In genomic region chrX:154457491-154458115, GRCh38 we compare ENCODE assay signal across 8 cellular contexts. TPM values are rescaled to one million over a fixed set of nuclear protein-coding genes. Genes with fewer than 3 reads are reported as not detected.
A peak's percentile ranks its signal among the peaks of the same experiment; 100 is the strongest.
DNase-seq lines count a peak whose midpoint lies in the region; ATAC-seq and TF ChIP-seq lines count a peak whose summit lies in the region.

No MANE protein-coding gene starts in this region.

- H3K36me3 ChIP-seq in heart right ventricle, result peaks cover 0 to 17% (median 0%) of the 10 kb centered on the region in 9 donors
- H3K36me3 ChIP-seq in sigmoid colon, result peaks cover 0 to 4% (median 0%) of the 10 kb centered on the region in 4 donors

- peaks cover 7% of the 10 kb centered on the region for H3K36me3 Mint-ChIP-seq in activated CD8-positive, alpha-beta memory T cell treated with anti-CD3 and anti-CD28 coated beads, Interleukin-2, amount 10 ng/mL, durations not matched to agents 7 days and 5 days

- DNase-seq in activated CD8-positive, alpha-beta memory T cell treated with anti-CD3 and anti-CD28 coated beads, Interleukin-2, amount 10 ng/mL, durations not matched to agents 7 days and 5 days, result peak; percentile 70
- DNase-seq in activated CD8-positive, alpha-beta memory T cell treated with anti-CD3 and anti-CD28 coated beads for 24 hours, result no peak
- DNase-seq in NCI-H510A (lab: John Stamatoyannopoulos, UW), result peak; percentile 52
- DNase-seq in activated gamma-delta T cell treated with Interleukin-2 at 50 U/mL for 16 hours, result peak; percentile 52
- peak; percentile 9 to 36 for DNase-seq in heart right ventricle
- DNase-seq in sigmoid colon, result no peak
- DNase-seq in NOMO-1 treated with dmso at 0.1 percent for 144 hours (lab: John Stamatoyannopoulos, UW; ENCODE audit: unreplicated experiment), result no peak

- no peak for TF ChIP-seq EP300 in sigmoid colon (IDR thresholded peaks at IDR 0.05)

- H3K4me3 ChIP-seq in heart right ventricle, result peak overlapping the region in 9 of 10 donors; percentile 52 to 71 (median 62)
- H3K4me3 ChIP-seq in sigmoid colon, result peak overlapping the region; percentile 26 to 76 (median 63)

- TF ChIP-seq POLR2A in sigmoid colon (IDR thresholded peaks at IDR 0.05), result no peak

- WGBS in heart right ventricle, 2 donors, result 7 to 10% methylated on average over 22 to 37 of the region's 65 CpGs
- 1 to 3% methylated on average over 65 of the region's 65 CpGs for WGBS in sigmoid colon, 2 donors

- no peaks in the 10 kb centered on the region for H3K9me3 Mint-ChIP-seq in activated CD8-positive, alpha-beta memory T cell treated with anti-CD3 and anti-CD28 coated beads, Interleukin-2, amount 10 ng/mL, durations not matched to agents 7 days and 5 days (ENCODE audit: low read depth)

- peak overlapping the region; percentile 89 for H3K4me3 Mint-ChIP-seq in activated CD8-positive, alpha-beta memory T cell treated with anti-CD3 and anti-CD28 coated beads, Interleukin-2, amount 10 ng/mL, durations not matched to agents 7 days and 5 days

- H3K27ac ChIP-seq in heart right ventricle (peak overlapping the region in 9 of 10 donors; percentile 25 to 84 (median 64)), sigmoid colon (peak overlapping the region in 3 of 4 donors; percentile 72 to 76 (median 74))

- H3K9me3 ChIP-seq in heart right ventricle (no peaks in the 10 kb centered on the region), sigmoid colon (no peaks in the 10 kb centered on the region)

- H3K4me1 ChIP-seq in heart right ventricle (peaks cover 0 to 9% (median 5%) of the 10 kb centered on the region in 9 donors), sigmoid colon (peaks cover 0 to 15% (median 11%) of the 10 kb centered on the region in 4 donors)

- CTCF ChIA-PET in activated CD8-positive, alpha-beta memory T cell treated with anti-CD3 and anti-CD28 coated beads, Interleukin-2, amount 10 ng/mL, durations not matched to agents 7 days and 5 days (lab: Charles Lee), result interaction anchor here (1.6 kb wide), 1 partner anchor 19 kb away, joined by 4 read pairs; no protein-coding TSS in a partner anchor

- TF ChIP-seq CTCF in heart right ventricle (IDR thresholded peaks at IDR 0.05) (no peak), sigmoid colon (IDR thresholded peaks at IDR 0.05) (no peak)

- intact Hi-C loops in heart right ventricle (cut with DNase I), result loop anchor here in 1 of 10 donors (10.0 kb wide), 1 partner anchor 57 kb away; the partner anchor contains the start of gene FAM3A
- intact Hi-C loops in sigmoid colon (cut with DNase I), result loop anchor here (2.0 kb wide), 1 partner anchor 19 kb away; no protein-coding TSS in a partner anchor

- peaks cover 15% of the 10 kb centered on the region for H3K4me1 Mint-ChIP-seq in activated CD8-positive, alpha-beta memory T cell treated with anti-CD3 and anti-CD28 coated beads, Interleukin-2, amount 10 ng/mL, durations not matched to agents 7 days and 5 days

- H3K27me3 ChIP-seq in heart right ventricle, result peaks cover 0 to 12% (median 0%) of the 10 kb centered on the region in 7 donors
- H3K27me3 ChIP-seq in sigmoid colon, result no peaks in the 10 kb centered on the region

- H3K27me3 Mint-ChIP-seq in activated CD8-positive, alpha-beta memory T cell treated with anti-CD3 and anti-CD28 coated beads, Interleukin-2, amount 10 ng/mL, durations not matched to agents 7 days and 5 days, result no peaks in the 10 kb centered on the region

- ATAC-seq in activated CD8-positive, alpha-beta memory T cell treated with anti-CD3 and anti-CD28 coated beads, Interleukin-2, amount 10 ng/mL, durations not matched to agents 7 days and 5 days, result peak; percentile 75
- ATAC-seq in HG02981 (IDR thresholded peaks at IDR 0.05; ENCODE audit: unreplicated experiment) (peak; percentile 54), heart right ventricle (peak in 7 of 8 donors; percentile 16 to 57 (median 43))

- peak overlapping the region; percentile 89 for H3K27ac Mint-ChIP-seq in activated CD8-positive, alpha-beta memory T cell treated with anti-CD3 and anti-CD28 coated beads, Interleukin-2, amount 10 ng/mL, durations not matched to agents 7 days and 5 days

RNA-seq across cellular contexts. Expression of gene PLXNA3, which starts 0.5 kb away (rescaled TPM):
- total RNA-seq in activated CD8-positive, alpha-beta memory T cell treated with anti-CD3 and anti-CD28 coated beads, Interleukin-2, amount 10 ng/mL, durations not matched to agents 7 days and 5 days, result 10 to 100 TPM; 42.3 to 48.5 TPM
- 10 to 100 TPM; 11.6 to 35.3 (median 16.7) TPM for total RNA-seq in heart right ventricle
- 10 to 100 TPM in 1 of 2 donors, 1 to 10 TPM in 1; 9.7 to 18.9 TPM for polyA plus RNA-seq in heart right ventricle
- 10 to 100 TPM in 1 of 4 donors, 1 to 10 TPM in 3; 3.1 to 12.7 (median 5.9) TPM for total RNA-seq in sigmoid colon
- polyA plus RNA-seq in sigmoid colon, result 10 to 100 TPM in 1 of 3 donors, 1 to 10 TPM in 2; 4.2 to 22.9 (median 8.6) TPM

RNA-seq across cellular contexts. Expression of gene FAM50A, which starts 13.7 kb away (rescaled TPM):
- total RNA-seq in activated CD8-positive, alpha-beta memory T cell treated with anti-CD3 and anti-CD28 coated beads, Interleukin-2, amount 10 ng/mL, durations not matched to agents 7 days and 5 days, result 10 to 100 TPM; 66.2 to 70.5 TPM
- total RNA-seq in heart right ventricle, result 10 to 100 TPM; 25.5 to 59.9 (median 34.7) TPM
- 100 to 1,000 TPM; 134 to 167 TPM for polyA plus RNA-seq in heart right ventricle
- total RNA-seq in sigmoid colon, result 10 to 100 TPM; 40.5 to 78.1 (median 48.7) TPM
- 10 to 100 TPM; 61.9 to 85.1 (median 85.1) TPM for polyA plus RNA-seq in sigmoid colon

RNA-seq across cellular contexts. Expression of gene GDI1, which starts 20.6 kb away (rescaled TPM):
- total RNA-seq in activated CD8-positive, alpha-beta memory T cell treated with anti-CD3 and anti-CD28 coated beads, Interleukin-2, amount 10 ng/mL, durations not matched to agents 7 days and 5 days, result 100 to 1,000 TPM in 1 of 2 experiments, 10 to 100 TPM in 1; 99.0 to 117 TPM
- total RNA-seq in heart right ventricle (100 to 1,000 TPM in 1 of 10 donors, 10 to 100 TPM in 9; 67.5 to 101 (median 77.5) TPM), sigmoid colon (100 to 1,000 TPM in 1 of 4 donors, 10 to 100 TPM in 3; 71.7 to 101 (median 86.1) TPM)
- polyA plus RNA-seq in heart right ventricle (100 to 1,000 TPM; 111 to 117 TPM), sigmoid colon (10 to 100 TPM; 50.9 to 75.4 (median 51.1) TPM)

RNA-seq across cellular contexts. Expression of gene LAGE3, which starts 21.5 kb away (rescaled TPM):
- 10 to 100 TPM; 38.8 to 39.0 TPM for total RNA-seq in activated CD8-positive, alpha-beta memory T cell treated with anti-CD3 and anti-CD28 coated beads, Interleukin-2, amount 10 ng/mL, durations not matched to agents 7 days and 5 days
- total RNA-seq in heart right ventricle (10 to 100 TPM; 13.7 to 21.3 (median 17.7) TPM), sigmoid colon (10 to 100 TPM; 15.5 to 32.7 (median 22.4) TPM)
- polyA plus RNA-seq in heart right ventricle (10 to 100 TPM in 1 of 2 donors, 1 to 10 TPM in 1; 7.5 to 38.2 TPM), sigmoid colon (10 to 100 TPM; 12.7 to 25.4 (median 21.6) TPM)

RNA-seq across cellular contexts. Expression of gene UBL4A, which starts 28.8 kb away (rescaled TPM):
- total RNA-seq in activated CD8-positive, alpha-beta memory T cell treated with anti-CD3 and anti-CD28 coated beads, Interleukin-2, amount 10 ng/mL, durations not matched to agents 7 days and 5 days, result 10 to 100 TPM; 48.1 to 53.2 TPM
- 10 to 100 TPM; 45.8 to 69.4 (median 50.4) TPM for total RNA-seq in heart right ventricle
- polyA plus RNA-seq in heart right ventricle, result 10 to 100 TPM; 33.1 to 48.3 TPM
- total RNA-seq in sigmoid colon, result 10 to 100 TPM; 31.6 to 51.0 (median 44.1) TPM
- polyA plus RNA-seq in sigmoid colon, result 10 to 100 TPM; 36.5 to 44.4 (median 36.5) TPM

Comparison
In these comparisons a context has a peak if more than half of its experiments do, and no peak if none do; other contexts are left out.
1. DNase-seq: peak in activated CD8-positive, alpha-beta memory T cell treated with anti-CD3 and anti-CD28 coated beads, Interleukin-2, amount 10 ng/mL, durations not matched to agents 7 days and 5 days (single experiment), NCI-H510A (single experiment), activated gamma-delta T cell treated with Interleukin-2 at 50 U/mL for 16 hours (single experiment) and heart right ventricle (2 of 2); none in activated CD8-positive, alpha-beta memory T cell treated with anti-CD3 and anti-CD28 coated beads for 24 hours (single experiment), sigmoid colon (single experiment) and NOMO-1 treated with dmso at 0.1 percent for 144 hours (single experiment).
2. Peak in every context shown above with its lines, with median percentiles within 50 percentile points of each other: ATAC-seq.